In genomic region chr2:144715992-144716391, GRCh38 we compare ENCODE assay signal across 1 cellular context.
TF ChIP-seq lines count a peak whose summit lies in the region.

No MANE protein-coding gene starts in this region.

TF ChIP-seq in K562, 482 proteins besides CTCF, POLR2A, EP300 and RAD21 (continued from another document):
- no peak for TF ChIP-seq HBP1 (CRISPR knock-in tag; IDR thresholded peaks at IDR 0.05)
- no peak for TF ChIP-seq RFX5 (IDR thresholded peaks at IDR 0.05; ENCODE audit: low read depth, low read length)
- no peak for TF ChIP-seq PCBP2 (IDR thresholded peaks at IDR 0.05; ENCODE audit: low read depth, low read length, poor library complexity, severe bottlenecking)
- TF ChIP-seq HCFC1 (IDR thresholded peaks at IDR 0.05; ENCODE audit: low read depth, low read length) = no peak
- no peak for TF ChIP-seq MYNN (IDR thresholded peaks at IDR 0.05)
- TF ChIP-seq MYNN (CRISPR knock-in tag; IDR thresholded peaks at IDR 0.05) = no peak
- TF ChIP-seq ZBTB9 (CRISPR knock-in tag; IDR thresholded peaks at IDR 0.05) = no peak
- no peak for TF ChIP-seq ZNF318 (IDR thresholded peaks at IDR 0.05; ENCODE audit: borderline replicate concordance in 1 of 2, low read depth in 1 of 2)
- TF ChIP-seq TFAP4 (CRISPR knock-in tag; IDR thresholded peaks at IDR 0.05; ENCODE audit: borderline replicate concordance) = no peak
- no peak for TF ChIP-seq ETS2 (tag; IDR thresholded peaks at IDR 0.05; ENCODE audit: borderline replicate concordance, poor library complexity, severe bottlenecking)
- no peak for TF ChIP-seq SREBF2 (CRISPR knock-in tag; IDR thresholded peaks at IDR 0.05)
- no peak for TF ChIP-seq JUNB (CRISPR knock-in tag; conservative IDR thresholded peaks at IDR 0.05)
- TF ChIP-seq SNRNP70 (optimal IDR thresholded peaks at IDR 0.05; ENCODE audit: low read depth, low read length) = no peak
- no peak for TF ChIP-seq ZBTB1 (CRISPR knock-in tag; IDR thresholded peaks at IDR 0.05; ENCODE audit: borderline replicate concordance, low read depth)
- no peak for TF ChIP-seq ETV6 (IDR thresholded peaks at IDR 0.05; ENCODE audit: borderline replicate concordance in 1 of 2, low read depth in 2 of 2, low read length in 1 of 2)
- no peak for TF ChIP-seq ETV6 (CRISPR knock-in tag; IDR thresholded peaks at IDR 0.05; ENCODE audit: borderline replicate concordance)
- no peak for TF ChIP-seq ARID3A (IDR thresholded peaks at IDR 0.05; ENCODE audit: borderline replicate concordance, low read depth, low read length)
- TF ChIP-seq ZNF146 (CRISPR knock-in tag; IDR thresholded peaks at IDR 0.05; ENCODE audit: unreplicated experiment) = no peak
- TF ChIP-seq PCBP1 (IDR thresholded peaks at IDR 0.05; ENCODE audit: low read depth, low read length, poor library complexity, severe bottlenecking) = no peak
- no peak for TF ChIP-seq ZNF277 (CRISPR knock-in tag; IDR thresholded peaks at IDR 0.05; ENCODE audit: borderline replicate concordance)
- TF ChIP-seq ZFPM2 (CRISPR knock-in tag; IDR thresholded peaks at IDR 0.05) = no peak
- TF ChIP-seq ZNF140 (CRISPR knock-in tag; IDR thresholded peaks at IDR 0.05) = no peak
- no peak for TF ChIP-seq ZBTB34 (CRISPR knock-in tag; IDR thresholded peaks at IDR 0.05)
TF ChIP-seq in K562: peak in this region for 35.
